Comparison of ENCODE assay signal across 18 cellular contexts in the genomic region with DNA sequence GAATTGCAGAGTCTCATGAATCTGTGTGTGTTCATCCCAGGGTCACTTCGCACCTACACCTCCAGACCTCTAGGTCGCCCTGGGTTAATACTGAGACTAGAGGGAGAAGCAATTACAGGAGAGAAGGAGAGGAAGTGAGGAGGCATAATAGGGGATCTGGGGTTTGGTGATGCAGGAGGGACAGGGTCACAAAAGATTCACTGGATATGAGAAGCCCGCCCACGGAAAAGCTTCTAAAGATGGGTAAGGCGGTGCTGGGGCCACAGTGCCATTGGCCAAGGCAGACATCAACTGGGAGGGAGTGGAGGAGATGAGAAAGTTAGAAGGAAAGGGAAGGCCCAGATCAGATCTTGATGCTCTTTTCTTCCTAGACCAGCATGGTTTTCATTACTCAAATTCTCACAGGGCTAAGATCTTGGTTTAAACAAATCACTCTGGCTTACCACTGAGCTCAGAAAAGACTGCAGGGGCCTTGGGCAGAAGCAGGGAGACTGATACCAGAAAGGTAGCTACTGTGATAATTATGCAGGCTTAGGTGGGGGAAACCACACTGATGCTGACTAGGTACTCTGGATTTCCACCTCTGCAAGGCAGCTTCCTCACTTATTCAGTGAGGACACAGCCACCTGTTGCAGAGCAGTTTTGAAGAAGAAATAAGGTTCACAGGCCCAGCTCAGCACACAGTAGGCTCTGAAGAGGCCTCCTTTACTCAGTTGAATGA. TPM values are rescaled to one million over a fixed set of nuclear protein-coding genes. Genes with fewer than 3 reads are reported as not detected.
DNase-seq lines count a peak whose midpoint lies in the region; ATAC-seq, FAIRE-seq and TF ChIP-seq lines count a peak whose summit lies in the region.
"Had no signal": no experiment of that assay in that cellular context is flagged by ENCODE, and none has a peak within 500 bp of the region (broad histone marks: within the 10 kb centered on the region; RNA-seq: fewer than 3 reads in every experiment).

No MANE protein-coding gene starts in this region.

- ATAC-seq in activated B cell treated with CpG ODN at 0.5 μM for 24 hours (ENCODE audit: low read depth) (no peak), HG03159 (IDR thresholded peaks at IDR 0.05; ENCODE audit: unreplicated experiment) (no peak)
- no peak for ATAC-seq in activated naive CD8-positive, alpha-beta T cell treated with anti-CD3 and anti-CD28 coated beads, Interleukin-2, amount 50 U/mL, for 24 hours

- no peak overlapping the region for H3K27ac Mint-ChIP-seq in activated B cell treated with CpG ODN at 0.5 μM for 24 hours
- H3K27ac Mint-ChIP-seq in MCF 10A (ENCODE audit: low read depth, unreplicated experiment), result no peak overlapping the region
- H3K27ac Mint-ChIP-seq in activated naive CD8-positive, alpha-beta T cell treated with anti-CD3 and anti-CD28 coated beads, Interleukin-2, amount 50 U/mL, for 24 hours, result no peak overlapping the region
- H3K27ac Mint-ChIP-seq: B cell; CD4-positive, CD25-positive, alpha-beta regulatory T cell had no signal

- CTCF ChIA-PET in activated B cell treated with CpG ODN at 0.5 μM for 24 hours (lab: Charles Lee), result no interaction called here
- CTCF ChIA-PET in MCF 10A (lab: Yijun Ruan, JAX), result interaction anchor here (0.6 kb wide), 1 partner anchor 1882 kb away, joined by 3 read pairs; no protein-coding TSS in a partner anchor

- no peak for TF ChIP-seq CTCF in D721Med (IDR thresholded peaks at IDR 0.05; ENCODE audit: insufficient read depth, missing control alignments)
- TF ChIP-seq CTCF in activated B cell treated with CpG ODN at 0.5 μM for 24 hours (IDR thresholded peaks at IDR 0.05), result no peak
- no peak for TF ChIP-seq CTCF in MCF 10A (IDR thresholded peaks at IDR 0.05; ENCODE audit: unreplicated experiment)

- H3K27me3 Mint-ChIP-seq in activated B cell treated with CpG ODN at 0.5 μM for 24 hours (peaks cover 66% of the 10 kb centered on the region), MCF 10A (ENCODE audit: insufficient read depth, unreplicated experiment) (no peaks in the 10 kb centered on the region)
- H3K27me3 Mint-ChIP-seq in activated naive CD8-positive, alpha-beta T cell treated with anti-CD3 and anti-CD28 coated beads, Interleukin-2, amount 50 U/mL, for 24 hours, result peaks cover 67% of the 10 kb centered on the region

- intact Hi-C loops in activated B cell treated with CpG ODN at 0.5 μM for 24 hours (cut with micrococcal nuclease), result loop anchor here (10.0 kb wide), 1 partner anchor 251 kb away; no protein-coding TSS in a partner anchor
- intact Hi-C loops in MCF 10A (cut with micrococcal nuclease), result no loop called here

- H3K9me3 Mint-ChIP-seq in activated B cell treated with CpG ODN at 0.5 μM for 24 hours (no peaks in the 10 kb centered on the region), MCF 10A (ENCODE audit: unreplicated experiment) (peaks cover 16% of the 10 kb centered on the region)
- H3K9me3 Mint-ChIP-seq in activated naive CD8-positive, alpha-beta T cell treated with anti-CD3 and anti-CD28 coated beads, Interleukin-2, amount 50 U/mL, for 24 hours, result no peaks in the 10 kb centered on the region

- POLR2A ChIA-PET in activated B cell treated with CpG ODN at 0.5 μM for 24 hours (lab: Charles Lee), result no interaction called here
- POLR2A ChIA-PET in MCF 10A (lab: Yijun Ruan, JAX), result no interaction called here

- H3K4me3 Mint-ChIP-seq in activated B cell treated with CpG ODN at 0.5 μM for 24 hours (no peak overlapping the region), MCF 10A (ENCODE audit: unreplicated experiment) (no peak overlapping the region)
- no peak overlapping the region for H3K4me3 Mint-ChIP-seq in activated naive CD8-positive, alpha-beta T cell treated with anti-CD3 and anti-CD28 coated beads, Interleukin-2, amount 50 U/mL, for 24 hours

- DNase-seq in AG08396 (ENCODE audit: low spot score) (peak; percentile 2), D721Med (ENCODE audit: insufficient read length, low spot score) (peak; percentile 7), activated B cell treated with CpG ODN at 0.5 μM for 24 hours (peak; percentile 4), islet precursor cell (peak; percentile 23), cortex of kidney (lab: John Stamatoyannopoulos, UW) (no peak), MCF 10A (ENCODE audit: unreplicated experiment) (no peak)
- no peak for DNase-seq in activated naive CD8-positive, alpha-beta T cell treated with anti-CD3 and anti-CD28 coated beads, Interleukin-2, amount 50 U/mL, for 24 hours
- DNase-seq: ACHN; Calu3; CD4-positive, CD25-positive, alpha-beta regulatory T cell; GM23248; NCI-H1436 treated with DMSO at 0.1 percent for 48 hours; NCI-H2081; NCI-H510A; NCI-H82; PC-9 had no signal

- FAIRE-seq in D721Med (lab: Jason Lieb, UNC), result no peak

- no TSS peak for BruUV-seq in MCF 10A (replicated peaks; lab: Mats Ljungman, UMichigan)

- H3K36me3 Mint-ChIP-seq in activated B cell treated with CpG ODN at 0.5 μM for 24 hours (ENCODE audit: low read depth) (peaks cover 2% of the 10 kb centered on the region), MCF 10A (ENCODE audit: insufficient read depth, unreplicated experiment) (peaks cover 6% of the 10 kb centered on the region)
- H3K36me3 Mint-ChIP-seq in activated naive CD8-positive, alpha-beta T cell treated with anti-CD3 and anti-CD28 coated beads, Interleukin-2, amount 50 U/mL, for 24 hours (ENCODE audit: low read depth), result no peaks in the 10 kb centered on the region
- H3K36me3 Mint-ChIP-seq: CD4-positive, CD25-positive, alpha-beta regulatory T cell had no signal

- peaks cover 21% of the 10 kb centered on the region for H3K4me1 Mint-ChIP-seq in activated B cell treated with CpG ODN at 0.5 μM for 24 hours
- H3K4me1 Mint-ChIP-seq in MCF 10A (ENCODE audit: insufficient read depth, unreplicated experiment), result no peaks in the 10 kb centered on the region
- peaks cover 13% of the 10 kb centered on the region for H3K4me1 Mint-ChIP-seq in activated naive CD8-positive, alpha-beta T cell treated with anti-CD3 and anti-CD28 coated beads, Interleukin-2, amount 50 U/mL, for 24 hours

RNA-seq across cellular contexts. Expression of a gene that starts 17.4 kb away (rescaled TPM):
- total RNA-seq in activated B cell treated with CpG ODN at 0.5 μM for 24 hours (10.6 and 12.3 TPM in 2 replicates), MCF 10A (2022) (2.2 and 2.5 TPM in 2 replicates)

Comparison
In these comparisons a context has a peak if more than half of its experiments do, and no peak if none do; other contexts are left out.
1. DNase-seq: peak in AG08396 (single experiment), D721Med (single experiment), activated B cell treated with CpG ODN at 0.5 μM for 24 hours (single experiment) and islet precursor cell (single experiment); none in cortex of kidney (single experiment), MCF 10A (single experiment) and activated naive CD8-positive, alpha-beta T cell treated with anti-CD3 and anti-CD28 coated beads, Interleukin-2, amount 50 U/mL, for 24 hours (single experiment).